ENCODE assay signal across 1 cellular context in the genomic region with DNA sequence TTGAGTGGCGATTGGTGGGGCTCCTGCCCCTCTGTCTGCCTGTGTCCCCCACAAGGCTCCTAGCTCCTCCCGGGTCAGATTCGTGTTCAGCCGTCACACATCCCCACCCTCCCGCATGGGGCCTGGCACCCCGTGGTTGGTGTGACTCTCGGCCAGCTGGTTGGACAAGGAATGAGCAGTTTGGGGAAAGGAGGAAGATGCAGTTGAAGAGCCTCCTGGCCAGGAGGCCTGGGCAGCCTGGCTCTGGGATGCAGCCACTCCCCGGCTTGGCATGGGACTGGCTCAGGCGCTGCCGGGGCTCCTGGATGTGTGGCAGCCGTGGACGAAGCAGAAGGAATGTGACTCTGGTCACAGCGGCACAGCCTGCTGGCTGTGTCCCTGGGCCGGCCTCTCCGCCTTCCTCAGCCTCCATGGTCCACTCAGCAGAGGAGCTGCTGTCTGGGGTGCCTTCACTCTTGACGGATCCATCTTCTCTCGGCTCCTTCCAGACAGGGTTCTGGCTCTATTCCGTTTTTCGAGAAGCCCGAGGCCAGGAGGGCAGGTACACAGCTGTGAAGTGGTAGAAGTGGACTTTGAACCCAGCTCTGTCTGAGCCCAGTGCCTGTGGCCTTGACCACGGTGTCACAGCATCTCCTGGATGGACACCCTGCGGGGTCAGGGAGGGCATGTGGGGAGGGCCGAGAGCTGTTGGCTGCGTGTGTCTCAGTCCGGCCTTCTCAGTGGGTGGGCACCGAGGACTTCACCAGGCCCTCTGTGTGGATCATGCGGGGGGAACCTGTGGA.
A peak's percentile ranks its signal among the peaks of the same experiment; 100 is the strongest.
TF ChIP-seq lines count a peak whose summit lies in the region.

No MANE protein-coding gene starts in this region.

TF ChIP-seq in HepG2, 621 proteins besides CTCF, POLR2A, EP300 and RAD21 (continued from another document and continues in another):
- TF ChIP-seq, protein P1, sequence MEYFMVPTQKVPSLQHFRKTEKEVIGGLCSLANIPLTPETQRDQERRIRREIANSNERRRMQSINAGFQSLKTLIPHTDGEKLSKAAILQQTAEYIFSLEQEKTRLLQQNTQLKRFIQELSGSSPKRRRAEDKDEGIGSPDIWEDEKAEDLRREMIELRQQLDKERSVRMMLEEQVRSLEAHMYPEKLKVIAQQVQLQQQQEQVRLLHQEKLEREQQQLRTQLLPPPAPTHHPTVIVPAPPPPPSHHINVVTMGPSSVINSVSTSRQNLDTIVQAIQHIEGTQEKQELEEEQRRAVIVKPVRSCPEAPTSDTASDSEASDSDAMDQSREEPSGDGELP (IDR thresholded peaks at IDR 0.05; ENCODE audit: borderline replicate concordance, low read depth): peak; percentile 94; the same call in 1 of the 2 replicates
- TF ChIP-seq ZBTB42 (CRISPR knock-in tag; IDR thresholded peaks at IDR 0.05) (peak; percentile 61; the same call in 1 of the 2 replicates), PITX1 (CRISPR knock-in tag; IDR thresholded peaks at IDR 0.05) (peak; percentile 78), TGIF2 (CRISPR knock-in tag; IDR thresholded peaks at IDR 0.05) (peak; percentile 48; the same call in 1 of the 2 replicates), HNRNPUL1 (IDR thresholded peaks at IDR 0.05; ENCODE audit: low read depth, low read length) (no peak), ZNF891 (CRISPR knock-in tag; IDR thresholded peaks at IDR 0.05) (peak; percentile 55; the same call in 1 of the 2 replicates), CREB1 (IDR thresholded peaks at IDR 0.05) (no peak), CREB1 (CRISPR knock-in tag; IDR thresholded peaks at IDR 0.05) (no peak; the same call in 1 of the 2 replicates), HHEX (CRISPR knock-in tag; IDR thresholded peaks at IDR 0.05) (0 out of 2 replicates have a peak, but pooled peaks have one; percentile 1), MED8 (CRISPR knock-in tag; IDR thresholded peaks at IDR 0.05; ENCODE audit: insufficient replicate concordance) (no peak), ZNF570 (CRISPR knock-in tag; IDR thresholded peaks at IDR 0.05; ENCODE audit: borderline replicate concordance) (no peak), AHR (CRISPR knock-in tag; IDR thresholded peaks at IDR 0.05) (no peak), POGZ (CRISPR knock-in tag; IDR thresholded peaks at IDR 0.05) (0 out of 2 replicates have a peak, but pooled peaks have one; percentile 51), AKAP8 (CRISPR knock-in tag; IDR thresholded peaks at IDR 0.05) (peak; percentile 93; the same call in 1 of the 2 replicates), ZNF430 (CRISPR knock-in tag; IDR thresholded peaks at IDR 0.05) (peak; percentile 71), ZNF678 (CRISPR knock-in tag; IDR thresholded peaks at IDR 0.05) (no peak), MTA1 (CRISPR knock-in tag; IDR thresholded peaks at IDR 0.05; ENCODE audit: borderline replicate concordance) (peak; percentile 98), CHCHD3 (CRISPR knock-in tag; IDR thresholded peaks at IDR 0.05) (no peak), HCFC1 (IDR thresholded peaks at IDR 0.05; ENCODE audit: low read depth, low read length) (no peak), ZBTB21 (CRISPR knock-in tag; IDR thresholded peaks at IDR 0.05) (no peak), ZFP62 (CRISPR knock-in tag; IDR thresholded peaks at IDR 0.05) (no peak), THAP11 (CRISPR knock-in tag; IDR thresholded peaks at IDR 0.05) (peak; percentile 87), ZNF598 (CRISPR knock-in tag; IDR thresholded peaks at IDR 0.05; ENCODE audit: borderline replicate concordance) (no peak), TCF7 (IDR thresholded peaks at IDR 0.05; ENCODE audit: low read depth) (0 out of 2 replicates have a peak, but pooled peaks have one; percentile 6), RFX5 (IDR thresholded peaks at IDR 0.05; ENCODE audit: low read depth, low read length) (no peak), ZC3H4 (CRISPR knock-in tag; IDR thresholded peaks at IDR 0.05; ENCODE audit: borderline replicate concordance) (no peak), KAT7 (CRISPR knock-in tag; IDR thresholded peaks at IDR 0.05; ENCODE audit: borderline replicate concordance) (peak; percentile 74), SALL1 (CRISPR knock-in tag; IDR thresholded peaks at IDR 0.05) (peak; percentile 84), ZBTB8A (CRISPR knock-in tag; IDR thresholded peaks at IDR 0.05; ENCODE audit: borderline replicate concordance, low read depth) (no peak), PLRG1 (conservative IDR thresholded peaks at IDR 0.05) (no peak), ELF1 (CRISPR knock-in tag; IDR thresholded peaks at IDR 0.05) (peak; percentile 45; the same call in 1 of the 2 replicates), BCL6 (CRISPR knock-in tag; IDR thresholded peaks at IDR 0.05) (peak; percentile 92), GATAD1 (CRISPR knock-in tag; IDR thresholded peaks at IDR 0.05) (peak; percentile 58), ASH2L (IDR thresholded peaks at IDR 0.05; ENCODE audit: insufficient read length, low read depth, low read length) (peak; percentile 63), BRD4 (CRISPR knock-in tag; IDR thresholded peaks at IDR 0.05) (peak; percentile 78; the same call in 1 of the 2 replicates), ZNF33B (CRISPR knock-in tag; IDR thresholded peaks at IDR 0.05) (no peak), KDM2A (CRISPR knock-in tag; IDR thresholded peaks at IDR 0.05; ENCODE audit: borderline replicate concordance, low read depth) (peak; percentile 71; the same call in 1 of the 2 replicates), ZNF274 (CRISPR knock-in tag; IDR thresholded peaks at IDR 0.05) (peak; percentile 37; the same call in 1 of the 2 replicates)
- TF ChIP-seq, protein P2, sequence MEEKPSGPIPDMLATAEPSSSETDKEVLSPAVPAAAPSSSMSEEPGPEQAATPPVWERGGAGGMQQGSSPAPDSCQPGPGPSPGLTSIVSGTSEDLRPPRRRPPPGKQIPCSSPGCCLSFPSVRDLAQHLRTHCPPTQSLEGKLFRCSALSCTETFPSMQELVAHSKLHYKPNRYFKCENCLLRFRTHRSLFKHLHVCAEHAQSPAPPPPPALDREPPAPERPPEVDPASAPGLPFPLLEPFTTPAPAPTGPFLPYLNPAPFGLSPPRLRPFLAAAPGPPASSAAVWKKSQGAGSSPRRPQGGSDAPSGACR (CRISPR knock-in tag; IDR thresholded peaks at IDR 0.05): peak; percentile 64; the same call in 1 of the 2 replicates
- TF ChIP-seq, protein P3, sequence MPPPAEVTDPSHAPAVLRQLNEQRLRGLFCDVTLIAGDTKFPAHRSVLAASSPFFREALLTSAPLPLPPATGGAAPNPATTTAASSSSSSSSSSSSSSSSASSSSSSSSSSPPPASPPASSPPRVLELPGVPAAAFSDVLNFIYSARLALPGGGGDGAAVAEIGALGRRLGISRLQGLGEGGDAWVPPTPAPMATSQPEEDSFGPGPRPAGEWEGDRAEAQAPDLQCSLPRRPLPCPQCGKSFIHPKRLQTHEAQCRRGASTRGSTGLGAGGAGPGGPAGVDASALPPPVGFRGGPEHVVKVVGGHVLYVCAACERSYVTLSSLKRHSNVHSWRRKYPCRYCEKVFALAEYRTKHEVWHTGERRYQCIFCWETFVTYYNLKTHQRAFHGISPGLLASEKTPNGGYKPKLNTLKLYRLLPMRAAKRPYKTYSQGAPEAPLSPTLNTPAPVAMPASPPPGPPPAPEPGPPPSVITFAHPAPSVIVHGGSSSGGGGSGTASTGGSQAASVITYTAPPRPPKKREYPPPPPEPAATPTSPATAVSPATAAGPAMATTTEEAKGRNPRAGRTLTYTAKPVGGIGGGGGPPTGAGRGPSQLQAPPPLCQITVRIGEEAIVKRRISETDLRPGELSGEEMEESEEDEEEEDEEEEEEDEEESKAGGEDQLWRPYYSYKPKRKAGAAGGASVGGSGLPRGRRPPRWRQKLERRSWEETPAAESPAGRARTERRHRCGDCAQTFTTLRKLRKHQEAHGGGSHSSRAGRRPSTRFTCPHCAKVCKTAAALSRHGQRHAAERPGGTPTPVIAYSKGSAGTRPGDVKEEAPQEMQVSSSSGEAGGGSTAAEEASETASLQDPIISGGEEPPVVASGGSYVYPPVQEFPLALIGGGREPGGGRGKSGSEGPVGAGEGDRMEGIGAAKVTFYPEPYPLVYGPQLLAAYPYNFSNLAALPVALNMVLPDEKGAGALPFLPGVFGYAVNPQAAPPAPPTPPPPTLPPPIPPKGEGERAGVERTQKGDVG (CRISPR knock-in tag; IDR thresholded peaks at IDR 0.05; ENCODE audit: borderline replicate concordance): no peak
- TF ChIP-seq, protein P4, sequence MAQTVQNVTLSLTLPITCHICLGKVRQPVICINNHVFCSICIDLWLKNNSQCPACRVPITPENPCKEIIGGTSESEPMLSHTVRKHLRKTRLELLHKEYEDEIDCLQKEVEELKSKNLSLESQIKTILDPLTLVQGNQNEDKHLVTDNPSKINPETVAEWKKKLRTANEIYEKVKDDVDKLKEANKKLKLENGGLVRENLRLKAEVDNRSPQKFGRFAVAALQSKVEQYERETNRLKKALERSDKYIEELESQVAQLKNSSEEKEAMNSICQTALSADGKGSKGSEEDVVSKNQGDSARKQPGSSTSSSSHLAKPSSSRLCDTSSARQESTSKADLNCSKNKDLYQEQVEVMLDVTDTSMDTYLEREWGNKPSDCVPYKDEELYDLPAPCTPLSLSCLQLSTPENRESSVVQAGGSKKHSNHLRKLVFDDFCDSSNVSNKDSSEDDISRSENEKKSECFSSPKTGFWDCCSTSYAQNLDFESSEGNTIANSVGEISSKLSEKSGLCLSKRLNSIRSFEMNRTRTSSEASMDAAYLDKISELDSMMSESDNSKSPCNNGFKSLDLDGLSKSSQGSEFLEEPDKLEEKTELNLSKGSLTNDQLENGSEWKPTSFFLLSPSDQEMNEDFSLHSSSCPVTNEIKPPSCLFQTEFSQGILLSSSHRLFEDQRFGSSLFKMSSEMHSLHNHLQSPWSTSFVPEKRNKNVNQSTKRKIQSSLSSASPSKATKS (CRISPR knock-in tag; IDR thresholded peaks at IDR 0.05): no peak
- TF ChIP-seq, protein P5, sequence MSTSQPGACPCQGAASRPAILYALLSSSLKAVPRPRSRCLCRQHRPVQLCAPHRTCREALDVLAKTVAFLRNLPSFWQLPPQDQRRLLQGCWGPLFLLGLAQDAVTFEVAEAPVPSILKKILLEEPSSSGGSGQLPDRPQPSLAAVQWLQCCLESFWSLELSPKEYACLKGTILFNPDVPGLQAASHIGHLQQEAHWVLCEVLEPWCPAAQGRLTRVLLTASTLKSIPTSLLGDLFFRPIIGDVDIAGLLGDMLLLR (CRISPR knock-in tag; IDR thresholded peaks at IDR 0.05): no peak
- TF ChIP-seq, protein P6, sequence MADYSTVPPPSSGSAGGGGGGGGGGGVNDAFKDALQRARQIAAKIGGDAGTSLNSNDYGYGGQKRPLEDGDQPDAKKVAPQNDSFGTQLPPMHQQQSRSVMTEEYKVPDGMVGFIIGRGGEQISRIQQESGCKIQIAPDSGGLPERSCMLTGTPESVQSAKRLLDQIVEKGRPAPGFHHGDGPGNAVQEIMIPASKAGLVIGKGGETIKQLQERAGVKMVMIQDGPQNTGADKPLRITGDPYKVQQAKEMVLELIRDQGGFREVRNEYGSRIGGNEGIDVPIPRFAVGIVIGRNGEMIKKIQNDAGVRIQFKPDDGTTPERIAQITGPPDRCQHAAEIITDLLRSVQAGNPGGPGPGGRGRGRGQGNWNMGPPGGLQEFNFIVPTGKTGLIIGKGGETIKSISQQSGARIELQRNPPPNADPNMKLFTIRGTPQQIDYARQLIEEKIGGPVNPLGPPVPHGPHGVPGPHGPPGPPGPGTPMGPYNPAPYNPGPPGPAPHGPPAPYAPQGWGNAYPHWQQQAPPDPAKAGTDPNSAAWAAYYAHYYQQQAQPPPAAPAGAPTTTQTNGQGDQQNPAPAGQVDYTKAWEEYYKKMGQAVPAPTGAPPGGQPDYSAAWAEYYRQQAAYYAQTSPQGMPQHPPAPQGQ (CRISPR knock-in tag; IDR thresholded peaks at IDR 0.05; ENCODE audit: borderline replicate concordance): no peak
- TF ChIP-seq, protein P7, sequence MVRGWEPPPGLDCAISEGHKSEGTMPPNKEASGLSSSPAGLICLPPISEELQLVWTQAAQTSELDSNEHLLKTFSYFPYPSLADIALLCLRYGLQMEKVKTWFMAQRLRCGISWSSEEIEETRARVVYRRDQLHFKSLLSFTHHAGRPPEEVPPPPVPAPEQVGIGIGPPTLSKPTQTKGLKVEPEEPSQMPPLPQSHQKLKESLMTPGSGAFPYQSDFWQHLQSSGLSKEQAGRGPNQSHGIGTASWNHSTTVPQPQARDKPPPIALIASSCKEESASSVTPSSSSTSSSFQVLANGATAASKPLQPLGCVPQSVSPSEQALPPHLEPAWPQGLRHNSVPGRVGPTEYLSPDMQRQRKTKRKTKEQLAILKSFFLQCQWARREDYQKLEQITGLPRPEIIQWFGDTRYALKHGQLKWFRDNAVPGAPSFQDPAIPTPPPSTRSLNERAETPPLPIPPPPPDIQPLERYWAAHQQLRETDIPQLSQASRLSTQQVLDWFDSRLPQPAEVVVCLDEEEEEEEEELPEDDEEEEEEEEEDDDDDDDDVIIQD (CRISPR knock-in tag; IDR thresholded peaks at IDR 0.05; ENCODE audit: low read depth): 0 out of 2 replicates have a peak, but pooled peaks have one; percentile 33
- TF ChIP-seq, protein P8, sequence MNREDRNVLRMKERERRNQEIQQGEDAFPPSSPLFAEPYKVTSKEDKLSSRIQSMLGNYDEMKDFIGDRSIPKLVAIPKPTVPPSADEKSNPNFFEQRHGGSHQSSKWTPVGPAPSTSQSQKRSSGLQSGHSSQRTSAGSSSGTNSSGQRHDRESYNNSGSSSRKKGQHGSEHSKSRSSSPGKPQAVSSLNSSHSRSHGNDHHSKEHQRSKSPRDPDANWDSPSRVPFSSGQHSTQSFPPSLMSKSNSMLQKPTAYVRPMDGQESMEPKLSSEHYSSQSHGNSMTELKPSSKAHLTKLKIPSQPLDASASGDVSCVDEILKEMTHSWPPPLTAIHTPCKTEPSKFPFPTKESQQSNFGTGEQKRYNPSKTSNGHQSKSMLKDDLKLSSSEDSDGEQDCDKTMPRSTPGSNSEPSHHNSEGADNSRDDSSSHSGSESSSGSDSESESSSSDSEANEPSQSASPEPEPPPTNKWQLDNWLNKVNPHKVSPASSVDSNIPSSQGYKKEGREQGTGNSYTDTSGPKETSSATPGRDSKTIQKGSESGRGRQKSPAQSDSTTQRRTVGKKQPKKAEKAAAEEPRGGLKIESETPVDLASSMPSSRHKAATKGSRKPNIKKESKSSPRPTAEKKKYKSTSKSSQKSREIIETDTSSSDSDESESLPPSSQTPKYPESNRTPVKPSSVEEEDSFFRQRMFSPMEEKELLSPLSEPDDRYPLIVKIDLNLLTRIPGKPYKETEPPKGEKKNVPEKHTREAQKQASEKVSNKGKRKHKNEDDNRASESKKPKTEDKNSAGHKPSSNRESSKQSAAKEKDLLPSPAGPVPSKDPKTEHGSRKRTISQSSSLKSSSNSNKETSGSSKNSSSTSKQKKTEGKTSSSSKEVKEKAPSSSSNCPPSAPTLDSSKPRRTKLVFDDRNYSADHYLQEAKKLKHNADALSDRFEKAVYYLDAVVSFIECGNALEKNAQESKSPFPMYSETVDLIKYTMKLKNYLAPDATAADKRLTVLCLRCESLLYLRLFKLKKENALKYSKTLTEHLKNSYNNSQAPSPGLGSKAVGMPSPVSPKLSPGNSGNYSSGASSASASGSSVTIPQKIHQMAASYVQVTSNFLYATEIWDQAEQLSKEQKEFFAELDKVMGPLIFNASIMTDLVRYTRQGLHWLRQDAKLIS (CRISPR knock-in tag; IDR thresholded peaks at IDR 0.05): no peak
- TF ChIP-seq, protein P9, sequence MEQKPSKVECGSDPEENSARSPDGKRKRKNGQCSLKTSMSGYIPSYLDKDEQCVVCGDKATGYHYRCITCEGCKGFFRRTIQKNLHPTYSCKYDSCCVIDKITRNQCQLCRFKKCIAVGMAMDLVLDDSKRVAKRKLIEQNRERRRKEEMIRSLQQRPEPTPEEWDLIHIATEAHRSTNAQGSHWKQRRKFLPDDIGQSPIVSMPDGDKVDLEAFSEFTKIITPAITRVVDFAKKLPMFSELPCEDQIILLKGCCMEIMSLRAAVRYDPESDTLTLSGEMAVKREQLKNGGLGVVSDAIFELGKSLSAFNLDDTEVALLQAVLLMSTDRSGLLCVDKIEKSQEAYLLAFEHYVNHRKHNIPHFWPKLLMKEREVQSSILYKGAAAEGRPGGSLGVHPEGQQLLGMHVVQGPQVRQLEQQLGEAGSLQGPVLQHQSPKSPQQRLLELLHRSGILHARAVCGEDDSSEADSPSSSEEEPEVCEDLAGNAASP (CRISPR knock-in tag; IDR thresholded peaks at IDR 0.05; ENCODE audit: borderline replicate concordance): peak; percentile 97
